Comparison of ENCODE assay signal across 6 cellular contexts in the genomic region with DNA sequence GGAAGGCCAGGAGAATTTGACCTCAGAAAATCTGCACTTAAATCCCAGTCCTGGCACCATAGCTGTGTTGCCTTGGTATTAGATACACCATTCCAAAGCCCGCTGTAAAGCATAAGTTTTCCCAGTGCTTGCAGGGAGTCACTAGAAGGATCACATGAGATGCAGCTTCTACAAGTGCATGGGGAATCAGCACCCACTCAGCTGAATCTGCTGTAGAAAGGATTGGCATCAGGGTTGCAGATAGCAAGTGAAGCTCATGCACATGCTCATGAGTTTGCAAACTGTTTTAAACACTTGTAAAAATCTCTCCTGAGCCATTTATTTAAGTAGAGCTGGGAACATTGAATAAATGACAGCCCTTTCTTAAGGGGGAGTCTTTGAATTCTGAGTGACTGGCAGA.
"Had no signal": no experiment of that assay in that cellular context is flagged by ENCODE, and none has a peak within 500 bp of the region (broad histone marks: within the 10 kb centered on the region; RNA-seq: fewer than 3 reads in every experiment).

No MANE protein-coding gene starts in this region.

- H3K36me3 ChIP-seq: HAP-1 had no signal

- H3K4me3 ChIP-seq: GM23248, HAP-1 had no signal

- H2AFZ ChIP-seq: GM23248 had no signal

- H3K9me3 ChIP-seq: HAP-1 had no signal

- DNase-seq: GM23248, GOT3, H7, IMR-90 had no signal

- H3K27ac ChIP-seq: GM23248 had no signal

- ATAC-seq: HCT116 had no signal

- H3K4me1 ChIP-seq: HAP-1 had no signal

- H3K9ac ChIP-seq: GM23248 had no signal
